18 cellular contexts compared by ENCODE assay signal in the genomic region with DNA sequence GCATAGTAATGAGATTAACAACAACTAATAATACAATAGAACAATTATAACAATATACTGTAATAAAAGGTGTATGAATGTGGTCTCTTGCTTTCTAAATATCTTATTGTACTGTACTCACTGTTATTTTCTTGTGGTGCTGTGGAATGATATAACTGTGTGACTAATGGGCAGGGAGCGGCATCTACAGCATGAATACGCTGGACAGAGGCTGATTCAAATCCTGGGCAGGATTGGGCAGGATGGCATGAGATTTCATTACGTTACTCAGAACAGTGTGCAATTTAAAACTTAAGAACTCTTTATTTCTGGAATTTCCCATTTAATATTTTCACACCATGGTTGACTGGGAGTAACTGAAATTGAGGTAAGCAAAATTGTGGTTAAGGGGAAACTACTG.
A peak's percentile ranks its signal among the peaks of the same experiment; 100 is the strongest.
DNase-seq lines count a peak whose midpoint lies in the region; ATAC-seq and TF ChIP-seq lines count a peak whose summit lies in the region.
"Had no signal": no experiment of that assay in that cellular context is flagged by ENCODE, and none has a peak within 500 bp of the region (broad histone marks: within the 10 kb centered on the region; RNA-seq: fewer than 3 reads in every experiment).

No MANE protein-coding gene starts in this region.

- H3K9me3 Mint-ChIP-seq in chondrocyte (ENCODE audit: low read depth) = no peaks in the 10 kb centered on the region
- H3K9me3 Mint-ChIP-seq in stimulated activated naive CD8-positive, alpha-beta T cell treated with anti-CD3 and anti-CD28 coated beads, Interleukin-15, amount 100 ng/mL, for 72 hours = peaks cover 0 to 8% of the 10 kb centered on the region in 2 donors

- no peaks in the 10 kb centered on the region for H3K4me1 Mint-ChIP-seq in chondrocyte (ENCODE audit: low read depth)
- no peaks in the 10 kb centered on the region for H3K4me1 Mint-ChIP-seq in stimulated activated naive CD8-positive, alpha-beta T cell treated with anti-CD3 and anti-CD28 coated beads, Interleukin-15, amount 100 ng/mL, for 72 hours

- TF ChIP-seq CTCF in chondrocyte (IDR thresholded peaks at IDR 0.05) (peak; percentile 15), osteoblast (IDR thresholded peaks at IDR 0.05; ENCODE audit: extremely low read depth, low read depth, low read length) (no peak)

- no peaks in the 10 kb centered on the region for H3K27me3 ChIP-seq in GM23248 (replicated peaks; ENCODE audit: insufficient read depth)
- no peaks in the 10 kb centered on the region for H3K27me3 ChIP-seq in MG63
- H3K27me3 ChIP-seq in osteoblast (ENCODE audit: insufficient read depth, low read length) = no peaks in the 10 kb centered on the region
- H3K27me3 ChIP-seq: SJSA1 had no signal

- DNase-seq in GM23248 (peak; percentile 1), MG63 (peak; percentile 79), chondrocyte (ENCODE audit: low spot score) (no peak), osteoblast (ENCODE audit: insufficient read length, low spot score, missing footprints) (peak; percentile 73), NCI-H226 (no peak)
- no peak for DNase-seq in stimulated activated naive CD8-positive, alpha-beta T cell treated with anti-CD3 and anti-CD28 coated beads, Interleukin-15, amount 100 ng/mL, for 72 hours
- DNase-seq: CD4-positive, alpha-beta T cell; DND-41; HCEC 1CT; MM.1S; NCI-H1105 treated with DMSO at 0.1 percent for 48 hours; NCI-H187; NCI-H510A treated with DMSO at 0.1 percent for 48 hours; RPMI8226 had no signal

- no peaks in the 10 kb centered on the region for H3K36me3 Mint-ChIP-seq in chondrocyte (ENCODE audit: low read depth)

- no peaks in the 10 kb centered on the region for H3K36me3 ChIP-seq in GM23248 (ENCODE audit: low read depth)
- H3K36me3 ChIP-seq in MG63 = no peaks in the 10 kb centered on the region
- H3K36me3 ChIP-seq in osteoblast (ENCODE audit: insufficient read depth, low read length) = no peaks in the 10 kb centered on the region
- H3K36me3 ChIP-seq: SJSA1 had no signal

- H3K9me3 ChIP-seq in GM23248 (ENCODE audit: low read depth) (no peaks in the 10 kb centered on the region), MG63 (no peaks in the 10 kb centered on the region), osteoblast (ENCODE audit: low read depth, low read length) (no peaks in the 10 kb centered on the region)
- H3K9me3 ChIP-seq: SJSA1 had no signal

- H3K9me2 ChIP-seq in GM23248 (ENCODE audit: insufficient read depth) = no peaks in the 10 kb centered on the region

- H3K4me3 ChIP-seq in GM23248 (no peak overlapping the region), MG63 (no peak overlapping the region), osteoblast (ENCODE audit: insufficient read depth, low read length) (no peak overlapping the region)
- H3K4me3 ChIP-seq: K562, SJSA1 had no signal

- WGBS in GM23248 (ENCODE audit: low coverage in 1 of 2, low lambda C conversion rate in 2 of 2, missing lambda C conversion rate in 2 of 2), 2 experiments = 38 to 44% methylated on average over 3 of the region's 3 CpGs

- H3K27me3 Mint-ChIP-seq in chondrocyte (ENCODE audit: low read depth) = no peaks in the 10 kb centered on the region
- no peaks in the 10 kb centered on the region for H3K27me3 Mint-ChIP-seq in stimulated activated naive CD8-positive, alpha-beta T cell treated with anti-CD3 and anti-CD28 coated beads, Interleukin-15, amount 100 ng/mL, for 72 hours
- H3K27me3 Mint-ChIP-seq: CD4-positive, alpha-beta T cell had no signal

- no peak overlapping the region for H3K27ac ChIP-seq in GM23248
- no peak overlapping the region for H3K27ac ChIP-seq in osteoblast (ENCODE audit: low read depth, low read length)
- H3K27ac ChIP-seq: SJSA1 had no signal

- no peak overlapping the region for H3K27ac Mint-ChIP-seq in chondrocyte (ENCODE audit: unreplicated experiment)
- H3K27ac Mint-ChIP-seq in stimulated activated naive CD8-positive, alpha-beta T cell treated with anti-CD3 and anti-CD28 coated beads, Interleukin-15, amount 100 ng/mL, for 72 hours = no peak overlapping the region
- H3K27ac Mint-ChIP-seq: CD4-positive, alpha-beta T cell had no signal

- no peak for TF ChIP-seq POLR2A in GM18505 (IDR thresholded peaks at IDR 0.05; ENCODE audit: borderline replicate concordance, extremely low read depth, insufficient read depth, insufficient read length)

- H3K4me2 ChIP-seq in GM23248 (ENCODE audit: unreplicated experiment) (no peak overlapping the region), osteoblast (ENCODE audit: insufficient read depth, low read length) (no peak overlapping the region)

- no peak overlapping the region for H3K9ac ChIP-seq in GM23248

- ATAC-seq in GM18505 (IDR thresholded peaks at IDR 0.05; ENCODE audit: unreplicated experiment) (no peak), HG02852 (IDR thresholded peaks at IDR 0.05; ENCODE audit: unreplicated experiment) (no peak)
- no peak for ATAC-seq in stimulated activated naive CD8-positive, alpha-beta T cell treated with anti-CD3 and anti-CD28 coated beads, Interleukin-15, amount 100 ng/mL, for 72 hours
- ATAC-seq: K562 had no signal

- H3K4me1 ChIP-seq in GM23248 (ENCODE audit: insufficient read depth) = no peaks in the 10 kb centered on the region
- no peaks in the 10 kb centered on the region for H3K4me1 ChIP-seq in osteoblast (ENCODE audit: insufficient read depth, low read length)
- H3K4me1 ChIP-seq: SJSA1 had no signal

- H3K79me2 ChIP-seq in GM23248 (ENCODE audit: insufficient read depth) (no peaks in the 10 kb centered on the region), osteoblast (ENCODE audit: insufficient read depth, low read length) (no peaks in the 10 kb centered on the region)

- H3F3A ChIP-seq in GM23248 (ENCODE audit: insufficient read depth) = no peaks in the 10 kb centered on the region

- no peak overlapping the region for H2AFZ ChIP-seq in GM23248
- H2AFZ ChIP-seq in osteoblast (ENCODE audit: low read length) = no peak overlapping the region

- in situ Hi-C loops in GM23248 (cut with MboI) = no loop called here

- no peak overlapping the region for H3K4me3 Mint-ChIP-seq in chondrocyte (ENCODE audit: unreplicated experiment)
- H3K4me3 Mint-ChIP-seq in stimulated activated naive CD8-positive, alpha-beta T cell treated with anti-CD3 and anti-CD28 coated beads, Interleukin-15, amount 100 ng/mL, for 72 hours = no peak overlapping the region
- H3K4me3 Mint-ChIP-seq: CD4-positive, alpha-beta T cell had no signal

- H4K20me1 ChIP-seq in GM23248 (ENCODE audit: insufficient read depth) = no peaks in the 10 kb centered on the region
- H4K20me1 ChIP-seq in osteoblast (ENCODE audit: insufficient read depth, low read length) = no peaks in the 10 kb centered on the region

Comparison
In these comparisons a context has a peak if more than half of its experiments do, and no peak if none do; other contexts are left out.
1. DNase-seq: peak in GM23248 (single experiment), MG63 (single experiment) and osteoblast (single experiment); none in chondrocyte (single experiment), stimulated activated naive CD8-positive, alpha-beta T cell treated with anti-CD3 and anti-CD28 coated beads, Interleukin-15, amount 100 ng/mL, for 72 hours (0 of 2) and NCI-H226 (single experiment).